Comparison of ENCODE assay signal across 8 cellular contexts in genomic region chr12:27332407-27333310, GRCh38. TPM values are rescaled to one million over a fixed set of nuclear protein-coding genes. Genes with fewer than 3 reads are reported as not detected.
A peak's percentile ranks its signal among the peaks of the same experiment; 100 is the strongest.
DNase-seq lines count a peak whose midpoint lies in the region; ATAC-seq lines count a peak whose summit lies in the region.

Gene BMAL2 (plus strand): TSS chr12:27332836. CDS start chr12:27333073, 237 bp downstream.

- H2AFZ ChIP-seq in mesenchymal stem cell (ENCODE audit: low read depth, low read length), result peak within 1 kb of the TSS; percentile 82

- H3K23ac ChIP-seq in mesenchymal stem cell (ENCODE audit: low read length in 2 of 2), result peak within 1 kb of the TSS; percentile 51 to 63

- peaks cover 3% of the 10 kb centered on the region for H3K79me1 ChIP-seq in mesenchymal stem cell (replicated peaks; ENCODE audit: low read length, poor library complexity, severe bottlenecking)

- peak within 1 kb of the TSS; percentile 96 for H3K4me2 ChIP-seq in mesenchymal stem cell (ENCODE audit: low read length, poor library complexity, severe bottlenecking)

- H3K14ac ChIP-seq in mesenchymal stem cell (ENCODE audit: low read length in 2 of 2), result peak within 1 kb of the TSS in 1 of 2 experiments; percentile 89

- DNase-seq in NCI-H2029 (lab: John Stamatoyannopoulos, UW) (peak; percentile 35), NCI-H2029 treated with DMSO at 0.1 percent for 48 hours (lab: John Stamatoyannopoulos, UW) (no peak), NCI-H146 (lab: John Stamatoyannopoulos, UW) (peak; percentile 82), ecto neural progenitor cell (ENCODE audit: low spot score) (peak; percentile 88), mesenchymal stem cell (peak; percentile 54)
- peak; percentile 58 for DNase-seq in activated CD4-positive, CD25-positive, alpha-beta regulatory T cell treated with anti-CD3 and anti-CD28 coated beads, Interleukin-2, amount 50 U/mL, for 72 hours
- DNase-seq in stimulated activated naive CD8-positive, alpha-beta T cell treated with anti-CD3 and anti-CD28 coated beads, Interleukin-15, Interleukin-2, amounts not matched to agents 100 U/mL and 50 U/mL, for 24 hours, result peak; percentile 61

- peak within 1 kb of the TSS; percentile 76 for H3K9ac ChIP-seq in mesenchymal stem cell (ENCODE audit: low read length)

- peaks cover 0 to 3% of the 10 kb centered on the region in 2 experiments for H3K36me3 ChIP-seq in mesenchymal stem cell (ENCODE audit: control insufficient read depth in 1 of 2, insufficient read depth in 2 of 2, low read depth in 1 of 2, low read length in 2 of 2)

- H3K4me3 ChIP-seq in mesenchymal stem cell (ENCODE audit: insufficient read depth in 1 of 2, low read depth in 1 of 2, low read length in 2 of 2), result peak within 1 kb of the TSS; percentile 81 to 84

- H2BK12ac ChIP-seq in mesenchymal stem cell (ENCODE audit: low read length in 2 of 2), result peak within 1 kb of the TSS; percentile 59 to 80

- ATAC-seq in HG02759 (IDR thresholded peaks at IDR 0.05; ENCODE audit: unreplicated experiment), result peak; percentile 59
- peak; percentile 45 for ATAC-seq in stimulated activated naive CD8-positive, alpha-beta T cell treated with anti-CD3 and anti-CD28 coated beads, Interleukin-15, Interleukin-2, amounts not matched to agents 100 U/mL and 50 U/mL, for 24 hours

- peaks cover 14% of the 10 kb centered on the region for H3K4me1 ChIP-seq in mesenchymal stem cell (ENCODE audit: control insufficient read depth, insufficient read depth, low read depth, low read length)

- peak within 1 kb of the TSS; percentile 79 for H2BK15ac ChIP-seq in mesenchymal stem cell (ENCODE audit: low read depth, poor library complexity, severe bottlenecking)

- WGBS in mesenchymal stem cell, result 2% methylated on average over 72 of the region's 92 CpGs

- no peak within 1 kb of the TSS for H2AK5ac ChIP-seq in mesenchymal stem cell (ENCODE audit: low read length, severe bottlenecking)

- H3K27me3 ChIP-seq in mesenchymal stem cell (ENCODE audit: control insufficient read depth in 1 of 2, insufficient read depth in 1 of 2, low read length in 2 of 2), result no peaks in the 10 kb centered on the region

- H4K91ac ChIP-seq in mesenchymal stem cell (ENCODE audit: low read length), result peak within 1 kb of the TSS; percentile 62

- H4K8ac ChIP-seq in mesenchymal stem cell (ENCODE audit: low read length), result peak within 1 kb of the TSS; percentile 84

- H2BK120ac ChIP-seq in mesenchymal stem cell (ENCODE audit: low read depth, low read length), result peak within 1 kb of the TSS; percentile 42

- peak within 1 kb of the TSS; percentile 71 to 87 for H3K18ac ChIP-seq in mesenchymal stem cell (ENCODE audit: low read depth in 1 of 2, low read length in 2 of 2)

- H3K4ac ChIP-seq in mesenchymal stem cell (ENCODE audit: low read depth in 1 of 2, low read length in 2 of 2), result peak within 1 kb of the TSS in 1 of 2 experiments; percentile 67

- H3K9me3 ChIP-seq in mesenchymal stem cell (ENCODE audit: control insufficient read depth, low read length), result no peaks in the 10 kb centered on the region

- no peak within 1 kb of the TSS for H3K27ac ChIP-seq in mesenchymal stem cell (ENCODE audit: low read length, poor library complexity, severe bottlenecking)

- H2BK5ac ChIP-seq in mesenchymal stem cell (ENCODE audit: low read depth, low read length, poor library complexity, severe bottlenecking), result no peak within 1 kb of the TSS

RNA-seq across cellular contexts. Expression of gene BMAL2, which starts in this region (rescaled TPM):
- polyA plus RNA-seq in mesenchymal stem cell (2013, experiment 1 of 2), result 4.1 TPM
- 4.6 TPM for polyA plus RNA-seq in mesenchymal stem cell (2013, experiment 2 of 2)
